Comparison of ENCODE assay signal across 8 cellular contexts in the genomic region with DNA sequence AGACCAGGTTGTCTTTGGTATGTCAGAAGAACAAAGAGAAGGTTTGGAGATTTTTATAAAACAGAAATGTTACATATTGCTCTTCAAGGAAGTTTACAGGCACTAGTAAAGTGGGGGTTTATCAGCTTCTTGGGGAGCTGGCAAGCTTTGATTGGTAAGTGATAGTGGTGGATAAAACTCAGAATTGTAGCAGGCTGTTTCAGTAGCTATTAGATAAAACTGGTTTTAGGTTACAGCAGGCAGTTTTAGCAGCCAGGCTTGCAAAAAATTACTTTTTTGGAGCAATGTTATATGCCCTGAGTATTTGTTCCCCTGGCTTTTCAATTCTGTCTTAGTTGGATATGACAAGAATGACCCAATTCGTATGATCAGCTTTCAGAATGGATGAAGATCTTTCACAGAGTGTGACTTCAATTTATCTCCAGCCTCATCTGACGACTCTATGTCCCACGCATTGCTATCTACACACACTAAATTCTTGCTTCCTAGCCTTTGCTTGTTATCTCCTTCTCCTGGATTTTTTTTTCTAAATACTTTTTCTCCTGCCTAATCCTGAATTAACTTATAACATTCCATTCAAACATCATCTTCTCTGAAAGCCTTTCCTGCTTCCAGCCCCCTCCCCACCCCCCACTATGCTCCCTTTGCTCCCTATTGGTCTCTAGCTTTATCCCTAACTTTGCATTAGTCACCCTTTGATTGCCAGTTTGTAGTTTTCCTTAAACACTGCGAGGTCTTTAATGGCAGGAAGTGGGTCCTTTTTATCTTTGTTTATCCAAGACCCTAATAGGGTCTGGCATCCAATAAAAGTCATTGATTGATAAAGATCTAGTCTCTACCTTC. TPM values are rescaled to one million over a fixed set of nuclear protein-coding genes. Genes with fewer than 3 reads are reported as not detected.
DNase-seq lines count a peak whose midpoint lies in the region; ATAC-seq and TF ChIP-seq lines count a peak whose summit lies in the region.
"Had no signal": no experiment of that assay in that cellular context is flagged by ENCODE, and none has a peak within 500 bp of the region (broad histone marks: within the 10 kb centered on the region; RNA-seq: fewer than 3 reads in every experiment).

No MANE protein-coding gene starts in this region.

- peaks cover 20% of the 10 kb centered on the region for H3F3A ChIP-seq in neural progenitor cell (ENCODE audit: low read depth)

- H3K4me1 Mint-ChIP-seq in IgD-negative memory B cell (peaks cover 35 to 49% (median 44%) of the 10 kb centered on the region in 3 donors), neural progenitor cell (peaks cover 38% of the 10 kb centered on the region)

- H3K9ac ChIP-seq in DND-41 (ENCODE audit: low read depth, low read length) (peak overlapping the region; percentile 62), adipocyte (ENCODE audit: low read length) (peak overlapping the region; percentile 88), neural progenitor cell (no peak overlapping the region)

- H3K27me3 Mint-ChIP-seq in IgD-negative memory B cell (no peaks in the 10 kb centered on the region), neural progenitor cell (ENCODE audit: insufficient read depth, low read depth) (peaks cover 4% of the 10 kb centered on the region)

- H3K9me3 ChIP-seq in DND-41 (ENCODE audit: insufficient read depth, low read length, severe bottlenecking) (no peaks in the 10 kb centered on the region), adipocyte (ENCODE audit: control insufficient read depth, low read length) (no peaks in the 10 kb centered on the region), neural progenitor cell (ENCODE audit: low read depth) (no peaks in the 10 kb centered on the region)

- H3K27ac Mint-ChIP-seq in IgD-negative memory B cell, result peak overlapping the region in 2 of 3 donors; percentile 86 to 99
- no peak overlapping the region for H3K27ac Mint-ChIP-seq in neural progenitor cell

- peak overlapping the region; percentile 70 for H2AFZ ChIP-seq in DND-41 (ENCODE audit: low read depth, low read length)
- no peak overlapping the region for H2AFZ ChIP-seq in neural progenitor cell (replicated peaks)

- ATAC-seq in DND-41 (ENCODE audit: insufficient read depth, low read depth) (no peak), HG03571 (IDR thresholded peaks at IDR 0.05; ENCODE audit: unreplicated experiment) (no peak)

- H3K4me2 ChIP-seq in DND-41 (ENCODE audit: insufficient read depth, low read length) (peak overlapping the region; percentile 90), neural progenitor cell (no peak overlapping the region)

- H3K36me3 Mint-ChIP-seq in IgD-negative memory B cell (no peaks in the 10 kb centered on the region), neural progenitor cell (peaks cover under 1% of the 10 kb centered on the region)

- H3K4me3 Mint-ChIP-seq in IgD-negative memory B cell (peak overlapping the region; percentile 25 to 94 (median 62)), neural progenitor cell (peak overlapping the region; percentile 95)

- H3K4me3 ChIP-seq in DND-41 (ENCODE audit: low read depth in 1 of 2, low read length in 2 of 2), result peak overlapping the region in 1 of 2 experiments; percentile 72; a peak in 1 of 4 replicates
- H3K4me3 ChIP-seq in adipocyte (ENCODE audit: low read length), result no peak overlapping the region
- H3K4me3 ChIP-seq in neural progenitor cell, result no peak overlapping the region

- H3K4me1 ChIP-seq in DND-41 (ENCODE audit: insufficient read depth, low read length) (peaks cover 48% of the 10 kb centered on the region), adipocyte (ENCODE audit: control insufficient read depth, insufficient read depth, low read length) (peaks cover 21% of the 10 kb centered on the region), neural progenitor cell (peaks cover 17% of the 10 kb centered on the region)

- H3K27ac ChIP-seq in DND-41 (ENCODE audit: low read length), result peak overlapping the region; percentile 64; the same call in 1 of the 2 replicates
- H3K27ac ChIP-seq in neural progenitor cell, result no peak overlapping the region
- H3K27ac ChIP-seq: cardiac muscle cell had no signal

- H3K27me3 ChIP-seq in DND-41 (ENCODE audit: insufficient read depth, low read length, poor library complexity), result no peaks in the 10 kb centered on the region
- no peaks in the 10 kb centered on the region for H3K27me3 ChIP-seq in adipocyte (replicated peaks; ENCODE audit: control insufficient read depth, insufficient read depth, low read length)
- no peaks in the 10 kb centered on the region for H3K27me3 ChIP-seq in neural progenitor cell
- H3K27me3 ChIP-seq: cardiac muscle cell had no signal

- DNase-seq in DND-41 (no peak), adipocyte (ENCODE audit: low read depth) (no peak), neural progenitor cell (ENCODE audit: low spot score) (no peak)
- DNase-seq in activated CD4-positive, CD25-positive, alpha-beta regulatory T cell (lab: John Stamatoyannopoulos, UW), result no peak
- DNase-seq in activated CD4-positive, CD25-positive, alpha-beta regulatory T cell treated with anti-CD3 and anti-CD28 coated beads, Interleukin-2, amount 50 U/mL, for 72 hours, result no peak

- TF ChIP-seq CTCF in DND-41 (IDR thresholded peaks at IDR 0.05; ENCODE audit: borderline replicate concordance, extremely low read depth, low read length, poor library complexity, severe bottlenecking) (no peak), neural progenitor cell (IDR thresholded peaks at IDR 0.05) (no peak)

- H3K36me3 ChIP-seq in DND-41 (ENCODE audit: insufficient read depth, low read length) (peaks cover 22% of the 10 kb centered on the region), adipocyte (ENCODE audit: control insufficient read depth, insufficient read depth, low read length, severe bottlenecking) (peaks cover 1% of the 10 kb centered on the region), neural progenitor cell (no peaks in the 10 kb centered on the region)

- peaks cover 48% of the 10 kb centered on the region for H3K79me2 ChIP-seq in DND-41 (ENCODE audit: insufficient read depth, low read length)
- H3K79me2 ChIP-seq in neural progenitor cell (ENCODE audit: low read depth), result peaks cover 31% of the 10 kb centered on the region

- H4K20me1 ChIP-seq in DND-41 (ENCODE audit: insufficient read depth, low read length), result peaks cover 14% of the 10 kb centered on the region; the same call in 1 of the 2 replicates
- peaks cover 14% of the 10 kb centered on the region for H4K20me1 ChIP-seq in neural progenitor cell (ENCODE audit: low read depth)

- H3K9me3 Mint-ChIP-seq in IgD-negative memory B cell, result no peaks in the 10 kb centered on the region
- no peaks in the 10 kb centered on the region for H3K9me3 Mint-ChIP-seq in neural progenitor cell

RNA-seq across cellular contexts. Expression of a gene that starts 1.0 kb away (rescaled TPM):
- 33.0 TPM for polyA plus RNA-seq in IgD-negative memory B cell
- total RNA-seq in neural progenitor cell (ENCODE audit: low replicate concordance), result 27.3 and 51.8 TPM in 2 replicates

RNA-seq across cellular contexts. Expression of a gene that starts 5.1 kb away (rescaled TPM):
- 131 TPM for polyA plus RNA-seq in IgD-negative memory B cell
- total RNA-seq in neural progenitor cell (ENCODE audit: low replicate concordance), result 32.7 and 46.1 TPM in 2 replicates

RNA-seq across cellular contexts. Expression of a gene that starts 51.4 kb away (rescaled TPM):
- 3.4 TPM for polyA plus RNA-seq in IgD-negative memory B cell
- total RNA-seq in neural progenitor cell (ENCODE audit: low replicate concordance), result 45.3 and 56.3 TPM in 2 replicates
